ENCODE assay signal across 8 cellular contexts in the genomic region with DNA sequence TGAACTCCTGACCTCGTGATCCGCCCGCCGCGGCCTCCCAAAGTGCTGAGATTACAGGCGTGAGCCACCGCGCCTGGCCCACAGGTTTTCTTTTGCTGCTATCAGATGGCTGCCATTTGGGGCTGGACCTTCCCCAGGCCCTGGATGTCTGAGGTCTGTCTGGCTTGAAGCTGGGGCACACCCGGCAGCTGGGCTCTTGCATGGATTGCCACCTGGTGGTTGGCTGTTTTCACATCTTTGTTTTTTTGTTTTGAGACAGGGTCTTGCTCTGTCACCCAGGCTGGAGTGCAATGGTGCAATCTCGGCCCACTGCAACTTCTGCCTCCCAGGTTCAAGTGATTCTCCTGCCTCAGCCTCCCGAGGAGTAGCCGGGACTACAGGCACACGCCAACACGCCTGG. TPM values are rescaled to one million over a fixed set of nuclear protein-coding genes. Genes with fewer than 3 reads are reported as not detected.
A peak's percentile ranks its signal among the peaks of the same experiment; 100 is the strongest.
DNase-seq lines count a peak whose midpoint lies in the region; TF ChIP-seq lines count a peak whose summit lies in the region.
"Not testable (repeated sequence)": the region's sequence is repeated elsewhere in the genome, so short reads cannot be mapped to it uniquely, and the experiment has no call there.

No MANE protein-coding gene starts in this region.

- DNase-seq in AG08396 (ENCODE audit: low spot score) (peak; percentile 28), M059J (ENCODE audit: low read depth) (peak; percentile 50), astrocyte of the hippocampus (ENCODE audit: low read depth, low spot score) (peak; percentile 44), iPS DF 4.7 (ENCODE audit: extremely low read depth, low spot score) (peak; percentile 38)
- DNase-seq in RWPE1 (ENCODE audit: low spot score); epithelial cell of proximal tubule (ENCODE audit: low read depth); retinal pigment epithelial cell (ENCODE audit: low read depth): not testable (repeated sequence)

- not testable (repeated sequence) for H3K4me3 ChIP-seq in epithelial cell of proximal tubule (ENCODE audit: low read depth, low read length); retinal pigment epithelial cell (ENCODE audit: low read length)

- POLR2A ChIA-PET in RWPE1 (lab: Yijun Ruan, JAX; ENCODE audit: low non-redundant PET), result not testable (repeated sequence)

- TF ChIP-seq CTCF in GM12872 (IDR thresholded peaks at IDR 0.05; ENCODE audit: insufficient read depth, low read depth, low read length) (peak; percentile 37; the same call in 2 of the 3 replicates), epithelial cell of proximal tubule (conservative IDR thresholded peaks at IDR 0.05; ENCODE audit: low read depth, low read length) (peak; percentile 35), retinal pigment epithelial cell (conservative IDR thresholded peaks at IDR 0.05; ENCODE audit: low read depth, low read length) (peak; percentile 26)
- not testable (repeated sequence) for TF ChIP-seq CTCF in RWPE1 (conservative IDR thresholded peaks at IDR 0.05; ENCODE audit: low read depth)

- CTCF ChIA-PET in RWPE1 (lab: Yijun Ruan, JAX), result not testable (repeated sequence)

- H3K27ac ChIP-seq in RWPE1, result peak overlapping the region; percentile 87

RNA-seq across cellular contexts. Expression of a gene that starts 51.6 kb away (rescaled TPM):
- 13.9 and 21.8 TPM in 2 replicates for total RNA-seq in M059J (2014; rRNA removed; shearing (Covaris generic))
- total RNA-seq in epithelial cell of proximal tubule, result 3.1 and 7.3 TPM in 2 replicates
